14 cellular contexts compared by ENCODE assay signal in the genomic region with DNA sequence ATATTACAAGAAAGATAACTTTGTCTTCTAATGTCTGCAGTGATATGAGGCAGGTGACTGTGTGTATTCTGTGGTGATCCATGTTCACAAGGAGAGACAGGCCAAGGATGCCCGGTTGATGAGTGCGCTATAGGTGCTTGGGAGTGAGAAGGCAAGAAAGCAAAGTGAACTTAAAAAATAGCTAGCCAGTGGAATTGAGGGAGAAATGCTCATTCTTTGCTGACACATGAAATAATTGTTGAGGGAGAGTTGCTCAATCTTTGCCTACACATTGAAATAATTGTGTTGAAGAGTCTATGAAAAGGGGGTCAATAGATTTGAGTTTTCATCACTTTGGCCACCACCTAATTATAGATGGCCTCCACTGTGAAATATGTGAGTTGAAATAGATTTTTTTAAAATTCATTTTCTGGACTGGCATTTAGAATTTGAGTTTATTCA.
DNase-seq lines count a peak whose midpoint lies in the region; ATAC-seq lines count a peak whose summit lies in the region.
"Had no signal": no experiment of that assay in that cellular context is flagged by ENCODE, and none has a peak within 500 bp of the region (broad histone marks: within the 10 kb centered on the region; RNA-seq: fewer than 3 reads in every experiment).

No MANE protein-coding gene starts in this region.

- peaks cover 25% of the 10 kb centered on the region for H3K4me1 Mint-ChIP-seq in activated naive CD4-positive, alpha-beta T cell treated with anti-CD3 and anti-CD28 coated beads for 36 hours (ENCODE audit: low read depth)
- peaks cover 20% of the 10 kb centered on the region for H3K4me1 Mint-ChIP-seq in activated naive CD8-positive, alpha-beta T cell treated with anti-CD3 and anti-CD28 coated beads, Interleukin-2, amount 50 U/mL, for 24 hours
- H3K4me1 Mint-ChIP-seq in stimulated activated memory B cell treated with anti-CD40 and anti-IgM and Interleukin-4, amounts not matched to agents 10 μg/mL and 1 μg/mL and 100 μg/mL, for 72 hours, result peaks cover 38% of the 10 kb centered on the region
- H3K4me1 Mint-ChIP-seq: nephron had no signal

- no peak overlapping the region for H3K4me3 Mint-ChIP-seq in activated naive CD4-positive, alpha-beta T cell treated with anti-CD3 and anti-CD28 coated beads for 36 hours
- peak overlapping the region; percentile 28 for H3K4me3 Mint-ChIP-seq in activated naive CD8-positive, alpha-beta T cell treated with anti-CD3 and anti-CD28 coated beads, Interleukin-2, amount 50 U/mL, for 24 hours
- peak overlapping the region; percentile 13 for H3K4me3 Mint-ChIP-seq in stimulated activated memory B cell treated with anti-CD40 and anti-IgM and Interleukin-4, amounts not matched to agents 10 μg/mL and 1 μg/mL and 100 μg/mL, for 72 hours
- H3K4me3 Mint-ChIP-seq: nephron had no signal

- DNase-seq in activated naive CD4-positive, alpha-beta T cell treated with anti-CD3 and anti-CD28 coated beads for 36 hours, result no peak
- no peak for DNase-seq in activated naive CD4-positive, alpha-beta T cell treated with anti-CD3 and anti-CD28 coated beads, Interleukin-2, amount 50 U/mL, for 16 hours
- DNase-seq in activated naive CD8-positive, alpha-beta T cell treated with anti-CD3 and anti-CD28 coated beads, Interleukin-2, amount 50 U/mL, for 24 hours, result no peak
- DNase-seq in NCI-H1105 (lab: John Stamatoyannopoulos, UW) (no peak), medulla oblongata (ENCODE audit: extremely low spot score) (no peak)
- DNase-seq: mesenchymal stem cell, NCI-H187, NCI-H446 treated with DMSO at 0.1 percent for 48 hours, PC-3, substantia nigra had no signal

- H3K27ac Mint-ChIP-seq in activated naive CD4-positive, alpha-beta T cell treated with anti-CD3 and anti-CD28 coated beads for 36 hours, result peak overlapping the region; percentile 22
- peak overlapping the region; percentile 64 for H3K27ac Mint-ChIP-seq in activated naive CD8-positive, alpha-beta T cell treated with anti-CD3 and anti-CD28 coated beads, Interleukin-2, amount 50 U/mL, for 24 hours
- peak overlapping the region; percentile 56 for H3K27ac Mint-ChIP-seq in stimulated activated memory B cell treated with anti-CD40 and anti-IgM and Interleukin-4, amounts not matched to agents 10 μg/mL and 1 μg/mL and 100 μg/mL, for 72 hours
- H3K27ac Mint-ChIP-seq: nephron had no signal

- peak; percentile 11 for ATAC-seq in HG02759 (IDR thresholded peaks at IDR 0.05; ENCODE audit: unreplicated experiment)
- ATAC-seq in activated naive CD8-positive, alpha-beta T cell treated with anti-CD3 and anti-CD28 coated beads, Interleukin-2, amount 50 U/mL, for 24 hours, result peak; percentile 33
- ATAC-seq in stimulated activated memory B cell treated with anti-CD40 and anti-IgM and Interleukin-4, amounts not matched to agents 10 μg/mL and 1 μg/mL and 100 μg/mL, for 72 hours, result no peak
- ATAC-seq in GM18517 (IDR thresholded peaks at IDR 0.05; ENCODE audit: unreplicated experiment), result no peak
- ATAC-seq: PC-3 had no signal

- H3K27me3 Mint-ChIP-seq in activated naive CD4-positive, alpha-beta T cell treated with anti-CD3 and anti-CD28 coated beads for 36 hours (ENCODE audit: low read depth), result no peaks in the 10 kb centered on the region
- H3K27me3 Mint-ChIP-seq in activated naive CD8-positive, alpha-beta T cell treated with anti-CD3 and anti-CD28 coated beads, Interleukin-2, amount 50 U/mL, for 24 hours, result no peaks in the 10 kb centered on the region
- no peaks in the 10 kb centered on the region for H3K27me3 Mint-ChIP-seq in stimulated activated memory B cell treated with anti-CD40 and anti-IgM and Interleukin-4, amounts not matched to agents 10 μg/mL and 1 μg/mL and 100 μg/mL, for 72 hours

- intact Hi-C loops in activated naive CD4-positive, alpha-beta T cell treated with anti-CD3 and anti-CD28 coated beads for 36 hours (cut with micrococcal nuclease), result no loop called here

- CTCF ChIA-PET in activated naive CD4-positive, alpha-beta T cell treated with anti-CD3 and anti-CD28 coated beads for 36 hours (lab: Charles Lee), result interaction anchor here (0.9 to 1.8 kb wide), 3 partner anchors 28 to 571 kb away, joined by 3 to 6 read pairs (median 4); no protein-coding TSS in a partner anchor

- peaks cover 1% of the 10 kb centered on the region for H3K9me3 Mint-ChIP-seq in activated naive CD4-positive, alpha-beta T cell treated with anti-CD3 and anti-CD28 coated beads for 36 hours
- H3K9me3 Mint-ChIP-seq in activated naive CD8-positive, alpha-beta T cell treated with anti-CD3 and anti-CD28 coated beads, Interleukin-2, amount 50 U/mL, for 24 hours, result peaks cover 4% of the 10 kb centered on the region
- no peaks in the 10 kb centered on the region for H3K9me3 Mint-ChIP-seq in stimulated activated memory B cell treated with anti-CD40 and anti-IgM and Interleukin-4, amounts not matched to agents 10 μg/mL and 1 μg/mL and 100 μg/mL, for 72 hours
- H3K9me3 Mint-ChIP-seq: nephron had no signal

- H3K36me3 Mint-ChIP-seq in activated naive CD4-positive, alpha-beta T cell treated with anti-CD3 and anti-CD28 coated beads for 36 hours (ENCODE audit: low read depth), result peaks cover 8% of the 10 kb centered on the region
- peaks cover 23% of the 10 kb centered on the region for H3K36me3 Mint-ChIP-seq in activated naive CD8-positive, alpha-beta T cell treated with anti-CD3 and anti-CD28 coated beads, Interleukin-2, amount 50 U/mL, for 24 hours (ENCODE audit: low read depth)
- H3K36me3 Mint-ChIP-seq in stimulated activated memory B cell treated with anti-CD40 and anti-IgM and Interleukin-4, amounts not matched to agents 10 μg/mL and 1 μg/mL and 100 μg/mL, for 72 hours, result peaks cover 11% of the 10 kb centered on the region

Comparison
In these comparisons a context has a peak if more than half of its experiments do, and no peak if none do; other contexts are left out.
1. ATAC-seq: peak in HG02759 (single experiment) and activated naive CD8-positive, alpha-beta T cell treated with anti-CD3 and anti-CD28 coated beads, Interleukin-2, amount 50 U/mL, for 24 hours (single experiment); none in stimulated activated memory B cell treated with anti-CD40 and anti-IgM and Interleukin-4, amounts not matched to agents 10 μg/mL and 1 μg/mL and 100 μg/mL, for 72 hours (single experiment) and GM18517 (single experiment).
2. Peak in every context shown above with its lines, with median percentiles within 50 percentile points of each other: H3K27ac Mint-ChIP-seq.